In the genomic region with DNA sequence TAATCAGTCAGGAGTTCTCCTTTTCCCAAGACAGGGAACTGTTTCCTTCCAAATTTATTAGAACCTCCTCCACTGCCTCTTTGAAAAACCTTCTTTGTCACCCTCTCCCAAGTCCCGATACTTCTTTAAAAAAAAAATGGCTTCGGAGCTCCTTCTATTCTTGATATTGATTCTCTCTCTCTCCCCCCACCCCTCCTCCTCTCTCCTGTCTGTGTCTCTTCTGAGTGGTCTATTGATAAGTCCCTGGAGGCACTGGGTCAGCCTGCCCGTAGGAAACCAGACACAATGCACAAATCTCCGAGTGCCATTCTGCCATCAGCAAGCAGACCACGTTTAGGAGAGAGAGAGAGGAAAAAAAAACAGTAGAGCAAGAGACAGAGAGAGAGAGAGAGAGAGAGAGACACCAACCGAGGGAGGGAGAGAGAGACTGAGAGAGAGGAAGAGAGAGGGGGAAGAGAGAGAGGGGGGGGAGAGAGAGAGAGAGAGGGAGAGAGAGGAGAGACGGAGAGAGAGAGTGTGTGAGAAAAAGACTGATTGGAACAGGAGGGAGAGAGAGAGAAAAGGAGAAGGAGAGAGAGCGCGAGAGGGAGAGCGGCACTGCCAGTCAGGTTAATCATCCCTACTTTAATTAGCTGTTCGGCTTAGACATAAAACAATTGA, we compare ENCODE assay signal across 8 cellular contexts.
DNase-seq lines count a peak whose midpoint lies in the region; ATAC-seq, FAIRE-seq and TF ChIP-seq lines count a peak whose summit lies in the region.

No MANE protein-coding gene starts in this region.

- WGBS in small intestine, 3 donors = 24 to 40% (median 29%) methylated on average over 11 of the region's 11 CpGs

- TF ChIP-seq CTCF in CD8-positive, alpha-beta T cell (IDR thresholded peaks at IDR 0.05) = no peak

- no peak for DNase-seq in CD8-positive, alpha-beta T cell
- DNase-seq in NCI-H1105 treated with DMSO at 0.1 percent for 48 hours (lab: John Stamatoyannopoulos, UW) (peak; percentile 82), caudate nucleus (lab: John Stamatoyannopoulos, UW) (peak in 43 of 61 donors; percentile 9 to 77 (median 50)), memory B cell (ENCODE audit: low spot score in 2 of 2) (peak in 1 of 2 donors; percentile 44), small intestine (no peak), HK-2 (ENCODE audit: unreplicated experiment) (no peak), NK-92 (lab: John Stamatoyannopoulos, UW; ENCODE audit: unreplicated experiment) (no peak)

- H3K27me3 ChIP-seq in CD8-positive, alpha-beta T cell (ENCODE audit: insufficient read depth, low read length) = no peaks in the 10 kb centered on the region
- H3K27me3 ChIP-seq in small intestine (ENCODE audit: control insufficient read depth in 2 of 2, insufficient read depth in 2 of 2, low read length in 2 of 2) = no peaks in the 10 kb centered on the region

- peaks cover 11% of the 10 kb centered on the region for H3K4me1 ChIP-seq in CD8-positive, alpha-beta T cell (ENCODE audit: insufficient read depth, low read length)
- H3K4me1 ChIP-seq in small intestine (ENCODE audit: control insufficient read depth in 2 of 2, insufficient read depth in 1 of 2, low read depth in 1 of 2, low read length in 1 of 2) = peaks cover 0 to 4% of the 10 kb centered on the region in 2 donors

- POLR2A ChIA-PET in CD8-positive, alpha-beta T cell (lab: Charles Lee) = interaction anchor here (1.1 kb wide), 1 partner anchor 10 kb away, joined by 3 read pairs; no protein-coding TSS in a partner anchor

- H3K36me3 Mint-ChIP-seq in CD8-positive, alpha-beta T cell = no peaks in the 10 kb centered on the region
- H3K36me3 Mint-ChIP-seq in memory B cell = no peaks in the 10 kb centered on the region

- H3K36me3 ChIP-seq in CD8-positive, alpha-beta T cell (ENCODE audit: insufficient read depth, low read length) = no peaks in the 10 kb centered on the region
- no peaks in the 10 kb centered on the region for H3K36me3 ChIP-seq in small intestine (ENCODE audit: control insufficient read depth in 2 of 2, insufficient read depth in 2 of 2, low read length in 2 of 2)

- peaks cover 6% of the 10 kb centered on the region for H3K4me1 Mint-ChIP-seq in CD8-positive, alpha-beta T cell (ENCODE audit: low read depth)
- peaks cover 22% of the 10 kb centered on the region for H3K4me1 Mint-ChIP-seq in memory B cell

- H3K27me3 Mint-ChIP-seq in CD8-positive, alpha-beta T cell (ENCODE audit: low read depth) = no peaks in the 10 kb centered on the region
- H3K27me3 Mint-ChIP-seq in memory B cell = no peaks in the 10 kb centered on the region

- no peaks in the 10 kb centered on the region for H3K9me3 Mint-ChIP-seq in CD8-positive, alpha-beta T cell
- no peaks in the 10 kb centered on the region for H3K9me3 Mint-ChIP-seq in memory B cell

- no peak overlapping the region for H3K27ac Mint-ChIP-seq in CD8-positive, alpha-beta T cell
- H3K27ac Mint-ChIP-seq in memory B cell = no peak overlapping the region

- FAIRE-seq in small intestine (lab: Jason Lieb, UNC) = no peak

- no peak for ATAC-seq in CD8-positive, alpha-beta T cell
- ATAC-seq in memory B cell (ENCODE audit: low read depth) (peak; percentile 7), GM21576 (IDR thresholded peaks at IDR 0.05; ENCODE audit: unreplicated experiment) (no peak)

- no peak overlapping the region for H3K4me3 Mint-ChIP-seq in CD8-positive, alpha-beta T cell
- no peak overlapping the region for H3K4me3 Mint-ChIP-seq in memory B cell

- CTCF ChIA-PET in CD8-positive, alpha-beta T cell (lab: Charles Lee) = interaction anchor here (0.7 to 1.2 kb wide), 2 partner anchors 8 to 75 kb away, joined by 3 read pairs; no protein-coding TSS in a partner anchor

- H3K4me3 ChIP-seq in CD8-positive, alpha-beta T cell (ENCODE audit: low read depth, low read length) = peak overlapping the region; percentile 18
- peak overlapping the region in 1 of 2 donors; percentile 14 for H3K4me3 ChIP-seq in small intestine (ENCODE audit: low read depth in 1 of 2, low read length in 2 of 2)

- H3K9me3 ChIP-seq in CD8-positive, alpha-beta T cell (ENCODE audit: low read length) = no peaks in the 10 kb centered on the region
- no peaks in the 10 kb centered on the region for H3K9me3 ChIP-seq in small intestine (ENCODE audit: control insufficient read depth, low read depth)

- no peak overlapping the region for H3K27ac ChIP-seq in CD8-positive, alpha-beta T cell (ENCODE audit: low read depth, low read length)
- peak overlapping the region; percentile 97 for H3K27ac ChIP-seq in caudate nucleus (ENCODE audit: low read depth, low read length)
- H3K27ac ChIP-seq in small intestine (ENCODE audit: low read depth in 1 of 2, low read length in 1 of 2) = peak overlapping the region in 1 of 2 donors; percentile 58

- intact Hi-C loops in CD8-positive, alpha-beta T cell (cut with DNase I, micrococcal nuclease) = no loop called here

Comparison
In these comparisons a context has a peak if more than half of its experiments do, and no peak if none do; other contexts are left out.
1. DNase-seq: peak in NCI-H1105 treated with DMSO at 0.1 percent for 48 hours (single experiment) and caudate nucleus (43 of 61); none in CD8-positive, alpha-beta T cell (0 of 7), small intestine (single experiment), HK-2 (single experiment) and NK-92 (single experiment).